1 cellular context compared by ENCODE assay signal in the genomic region with DNA sequence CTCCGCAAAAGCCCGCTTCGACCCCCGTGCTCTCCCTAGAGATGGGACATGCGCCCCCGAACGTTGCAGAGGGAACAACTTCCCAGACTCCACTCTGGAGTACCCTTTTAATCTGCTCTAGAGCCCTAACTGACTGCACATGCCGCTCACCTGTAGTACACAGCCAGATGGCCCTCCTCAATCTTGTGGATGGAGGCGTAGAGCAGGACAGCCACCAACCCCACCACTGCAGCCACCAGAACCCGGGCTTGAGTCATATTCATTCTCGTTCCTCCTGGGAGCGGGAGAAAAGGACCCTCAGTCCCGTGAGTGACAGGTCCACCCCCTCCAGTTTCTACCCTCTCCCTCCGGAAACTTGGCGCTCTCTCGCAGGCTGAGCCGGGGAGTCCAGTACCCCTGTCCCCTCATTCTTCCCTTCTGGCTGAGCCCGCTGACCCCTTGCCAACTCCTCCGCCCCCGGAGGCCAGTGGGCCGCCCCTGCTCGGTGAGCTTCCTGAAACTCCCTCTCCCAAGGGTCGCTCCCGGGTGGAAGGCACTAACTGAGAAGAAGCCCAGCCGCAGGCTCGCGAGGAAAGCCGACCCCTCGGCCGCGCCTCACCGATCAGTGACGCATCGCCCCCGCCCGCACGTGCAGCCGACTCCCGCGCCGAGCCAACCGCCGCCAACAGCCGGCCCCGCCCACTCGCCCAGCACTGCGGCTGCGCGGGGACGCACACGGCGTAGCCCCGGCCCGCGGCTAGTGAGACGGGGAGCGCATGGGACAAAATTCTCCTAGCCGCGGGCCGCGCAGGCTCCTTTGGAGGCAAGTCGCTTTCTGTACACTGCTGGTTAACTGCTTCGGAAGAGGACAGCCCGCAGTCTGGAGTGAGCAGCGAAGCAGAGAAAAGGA.
TF ChIP-seq lines count a peak whose summit lies in the region.

A gene (minus strand): TSS at position 666 of the 889 bp plus-strand sequence. CDS start 403 bp downstream, at position 263.

TF ChIP-seq in WTC11, 78 proteins besides CTCF, POLR2A, EP300 and RAD21 (continued from another document and continues in another):
- TF ChIP-seq, protein P1, sequence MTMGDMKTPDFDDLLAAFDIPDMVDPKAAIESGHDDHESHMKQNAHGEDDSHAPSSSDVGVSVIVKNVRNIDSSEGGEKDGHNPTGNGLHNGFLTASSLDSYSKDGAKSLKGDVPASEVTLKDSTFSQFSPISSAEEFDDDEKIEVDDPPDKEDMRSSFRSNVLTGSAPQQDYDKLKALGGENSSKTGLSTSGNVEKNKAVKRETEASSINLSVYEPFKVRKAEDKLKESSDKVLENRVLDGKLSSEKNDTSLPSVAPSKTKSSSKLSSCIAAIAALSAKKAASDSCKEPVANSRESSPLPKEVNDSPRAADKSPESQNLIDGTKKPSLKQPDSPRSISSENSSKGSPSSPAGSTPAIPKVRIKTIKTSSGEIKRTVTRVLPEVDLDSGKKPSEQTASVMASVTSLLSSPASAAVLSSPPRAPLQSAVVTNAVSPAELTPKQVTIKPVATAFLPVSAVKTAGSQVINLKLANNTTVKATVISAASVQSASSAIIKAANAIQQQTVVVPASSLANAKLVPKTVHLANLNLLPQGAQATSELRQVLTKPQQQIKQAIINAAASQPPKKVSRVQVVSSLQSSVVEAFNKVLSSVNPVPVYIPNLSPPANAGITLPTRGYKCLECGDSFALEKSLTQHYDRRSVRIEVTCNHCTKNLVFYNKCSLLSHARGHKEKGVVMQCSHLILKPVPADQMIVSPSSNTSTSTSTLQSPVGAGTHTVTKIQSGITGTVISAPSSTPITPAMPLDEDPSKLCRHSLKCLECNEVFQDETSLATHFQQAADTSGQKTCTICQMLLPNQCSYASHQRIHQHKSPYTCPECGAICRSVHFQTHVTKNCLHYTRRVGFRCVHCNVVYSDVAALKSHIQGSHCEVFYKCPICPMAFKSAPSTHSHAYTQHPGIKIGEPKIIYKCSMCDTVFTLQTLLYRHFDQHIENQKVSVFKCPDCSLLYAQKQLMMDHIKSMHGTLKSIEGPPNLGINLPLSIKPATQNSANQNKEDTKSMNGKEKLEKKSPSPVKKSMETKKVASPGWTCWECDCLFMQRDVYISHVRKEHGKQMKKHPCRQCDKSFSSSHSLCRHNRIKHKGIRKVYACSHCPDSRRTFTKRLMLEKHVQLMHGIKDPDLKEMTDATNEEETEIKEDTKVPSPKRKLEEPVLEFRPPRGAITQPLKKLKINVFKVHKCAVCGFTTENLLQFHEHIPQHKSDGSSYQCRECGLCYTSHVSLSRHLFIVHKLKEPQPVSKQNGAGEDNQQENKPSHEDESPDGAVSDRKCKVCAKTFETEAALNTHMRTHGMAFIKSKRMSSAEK (CRISPR knock-in tag; IDR thresholded peaks at IDR 0.05; ENCODE audit: borderline replicate concordance): no peak
- TF ChIP-seq ZNF138 (CRISPR knock-in tag; conservative IDR thresholded peaks at IDR 0.05) (no peak), RELA (CRISPR knock-in tag; IDR thresholded peaks at IDR 0.05; ENCODE audit: borderline replicate concordance) (peak; percentile 86; the same call in 1 of the 2 replicates), GTF2I (CRISPR knock-in tag; conservative IDR thresholded peaks at IDR 0.05) (no peak), IRF2 (CRISPR knock-in tag; IDR thresholded peaks at IDR 0.05; ENCODE audit: borderline replicate concordance, low read depth) (no peak), ETV6 (CRISPR knock-in tag; IDR thresholded peaks at IDR 0.05) (peak; percentile 97), SMAD3 (CRISPR knock-in tag; IDR thresholded peaks at IDR 0.05; ENCODE audit: borderline replicate concordance) (peak; percentile 15; the same call in 1 of the 2 replicates), OVOL2 (CRISPR knock-in tag; IDR thresholded peaks at IDR 0.05; ENCODE audit: borderline replicate concordance) (no peak), ZBTB21 (CRISPR knock-in tag; IDR thresholded peaks at IDR 0.05; ENCODE audit: borderline replicate concordance) (peak; percentile 89), NR3C1 (CRISPR knock-in tag; conservative IDR thresholded peaks at IDR 0.05; ENCODE audit: low read depth) (no peak), GRHL2 (CRISPR knock-in tag; IDR thresholded peaks at IDR 0.05; ENCODE audit: insufficient replicate concordance, severe bottlenecking) (no peak), SOX15 (CRISPR knock-in tag; IDR thresholded peaks at IDR 0.05) (no peak), ELF4 (CRISPR knock-in tag; IDR thresholded peaks at IDR 0.05; ENCODE audit: low read depth) (peak; percentile 62; the same call in 1 of the 2 replicates), ZNF121 (CRISPR knock-in tag; IDR thresholded peaks at IDR 0.05) (no peak), ATF1 (CRISPR knock-in tag; IDR thresholded peaks at IDR 0.05) (peak; percentile 86), NR1H2 (CRISPR knock-in tag; IDR thresholded peaks at IDR 0.05) (no peak), ZNF423 (CRISPR knock-in tag; IDR thresholded peaks at IDR 0.05) (no peak), ZNF232 (CRISPR knock-in tag; IDR thresholded peaks at IDR 0.05) (peak; percentile 88)
- TF ChIP-seq, protein P2, sequence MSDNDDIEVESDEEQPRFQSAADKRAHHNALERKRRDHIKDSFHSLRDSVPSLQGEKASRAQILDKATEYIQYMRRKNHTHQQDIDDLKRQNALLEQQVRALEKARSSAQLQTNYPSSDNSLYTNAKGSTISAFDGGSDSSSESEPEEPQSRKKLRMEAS (CRISPR knock-in tag; IDR thresholded peaks at IDR 0.05): peak; percentile 97
- TF ChIP-seq, protein P3, sequence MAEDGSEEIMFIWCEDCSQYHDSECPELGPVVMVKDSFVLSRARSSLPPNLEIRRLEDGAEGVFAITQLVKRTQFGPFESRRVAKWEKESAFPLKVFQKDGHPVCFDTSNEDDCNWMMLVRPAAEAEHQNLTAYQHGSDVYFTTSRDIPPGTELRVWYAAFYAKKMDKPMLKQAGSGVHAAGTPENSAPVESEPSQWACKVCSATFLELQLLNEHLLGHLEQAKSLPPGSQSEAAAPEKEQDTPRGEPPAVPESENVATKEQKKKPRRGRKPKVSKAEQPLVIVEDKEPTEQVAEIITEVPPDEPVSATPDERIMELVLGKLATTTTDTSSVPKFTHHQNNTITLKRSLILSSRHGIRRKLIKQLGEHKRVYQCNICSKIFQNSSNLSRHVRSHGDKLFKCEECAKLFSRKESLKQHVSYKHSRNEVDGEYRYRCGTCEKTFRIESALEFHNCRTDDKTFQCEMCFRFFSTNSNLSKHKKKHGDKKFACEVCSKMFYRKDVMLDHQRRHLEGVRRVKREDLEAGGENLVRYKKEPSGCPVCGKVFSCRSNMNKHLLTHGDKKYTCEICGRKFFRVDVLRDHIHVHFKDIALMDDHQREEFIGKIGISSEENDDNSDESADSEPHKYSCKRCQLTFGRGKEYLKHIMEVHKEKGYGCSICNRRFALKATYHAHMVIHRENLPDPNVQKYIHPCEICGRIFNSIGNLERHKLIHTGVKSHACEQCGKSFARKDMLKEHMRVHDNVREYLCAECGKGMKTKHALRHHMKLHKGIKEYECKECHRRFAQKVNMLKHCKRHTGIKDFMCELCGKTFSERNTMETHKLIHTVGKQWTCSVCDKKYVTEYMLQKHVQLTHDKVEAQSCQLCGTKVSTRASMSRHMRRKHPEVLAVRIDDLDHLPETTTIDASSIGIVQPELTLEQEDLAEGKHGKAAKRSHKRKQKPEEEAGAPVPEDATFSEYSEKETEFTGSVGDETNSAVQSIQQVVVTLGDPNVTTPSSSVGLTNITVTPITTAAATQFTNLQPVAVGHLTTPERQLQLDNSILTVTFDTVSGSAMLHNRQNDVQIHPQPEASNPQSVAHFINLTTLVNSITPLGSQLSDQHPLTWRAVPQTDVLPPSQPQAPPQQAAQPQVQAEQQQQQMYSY (CRISPR knock-in tag; IDR thresholded peaks at IDR 0.05): 0 out of 2 replicates have a peak, but pooled peaks have one; percentile 9
- TF ChIP-seq, protein P4, sequence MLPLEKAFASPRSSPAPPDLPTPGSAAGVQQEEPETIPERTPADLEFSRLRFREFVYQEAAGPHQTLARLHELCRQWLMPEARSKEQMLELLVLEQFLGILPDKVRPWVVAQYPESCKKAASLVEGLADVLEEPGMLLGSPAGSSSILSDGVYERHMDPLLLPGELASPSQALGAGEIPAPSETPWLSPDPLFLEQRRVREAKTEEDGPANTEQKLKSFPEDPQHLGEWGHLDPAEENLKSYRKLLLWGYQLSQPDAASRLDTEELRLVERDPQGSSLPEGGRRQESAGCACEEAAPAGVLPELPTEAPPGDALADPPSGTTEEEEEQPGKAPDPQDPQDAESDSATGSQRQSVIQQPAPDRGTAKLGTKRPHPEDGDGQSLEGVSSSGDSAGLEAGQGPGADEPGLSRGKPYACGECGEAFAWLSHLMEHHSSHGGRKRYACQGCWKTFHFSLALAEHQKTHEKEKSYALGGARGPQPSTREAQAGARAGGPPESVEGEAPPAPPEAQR (CRISPR knock-in tag; IDR thresholded peaks at IDR 0.05): no peak
- TF ChIP-seq, protein P5, sequence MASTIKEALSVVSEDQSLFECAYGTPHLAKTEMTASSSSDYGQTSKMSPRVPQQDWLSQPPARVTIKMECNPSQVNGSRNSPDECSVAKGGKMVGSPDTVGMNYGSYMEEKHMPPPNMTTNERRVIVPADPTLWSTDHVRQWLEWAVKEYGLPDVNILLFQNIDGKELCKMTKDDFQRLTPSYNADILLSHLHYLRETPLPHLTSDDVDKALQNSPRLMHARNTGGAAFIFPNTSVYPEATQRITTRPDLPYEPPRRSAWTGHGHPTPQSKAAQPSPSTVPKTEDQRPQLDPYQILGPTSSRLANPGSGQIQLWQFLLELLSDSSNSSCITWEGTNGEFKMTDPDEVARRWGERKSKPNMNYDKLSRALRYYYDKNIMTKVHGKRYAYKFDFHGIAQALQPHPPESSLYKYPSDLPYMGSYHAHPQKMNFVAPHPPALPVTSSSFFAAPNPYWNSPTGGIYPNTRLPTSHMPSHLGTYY (CRISPR knock-in tag; IDR thresholded peaks at IDR 0.05): no peak
- TF ChIP-seq, protein P6, sequence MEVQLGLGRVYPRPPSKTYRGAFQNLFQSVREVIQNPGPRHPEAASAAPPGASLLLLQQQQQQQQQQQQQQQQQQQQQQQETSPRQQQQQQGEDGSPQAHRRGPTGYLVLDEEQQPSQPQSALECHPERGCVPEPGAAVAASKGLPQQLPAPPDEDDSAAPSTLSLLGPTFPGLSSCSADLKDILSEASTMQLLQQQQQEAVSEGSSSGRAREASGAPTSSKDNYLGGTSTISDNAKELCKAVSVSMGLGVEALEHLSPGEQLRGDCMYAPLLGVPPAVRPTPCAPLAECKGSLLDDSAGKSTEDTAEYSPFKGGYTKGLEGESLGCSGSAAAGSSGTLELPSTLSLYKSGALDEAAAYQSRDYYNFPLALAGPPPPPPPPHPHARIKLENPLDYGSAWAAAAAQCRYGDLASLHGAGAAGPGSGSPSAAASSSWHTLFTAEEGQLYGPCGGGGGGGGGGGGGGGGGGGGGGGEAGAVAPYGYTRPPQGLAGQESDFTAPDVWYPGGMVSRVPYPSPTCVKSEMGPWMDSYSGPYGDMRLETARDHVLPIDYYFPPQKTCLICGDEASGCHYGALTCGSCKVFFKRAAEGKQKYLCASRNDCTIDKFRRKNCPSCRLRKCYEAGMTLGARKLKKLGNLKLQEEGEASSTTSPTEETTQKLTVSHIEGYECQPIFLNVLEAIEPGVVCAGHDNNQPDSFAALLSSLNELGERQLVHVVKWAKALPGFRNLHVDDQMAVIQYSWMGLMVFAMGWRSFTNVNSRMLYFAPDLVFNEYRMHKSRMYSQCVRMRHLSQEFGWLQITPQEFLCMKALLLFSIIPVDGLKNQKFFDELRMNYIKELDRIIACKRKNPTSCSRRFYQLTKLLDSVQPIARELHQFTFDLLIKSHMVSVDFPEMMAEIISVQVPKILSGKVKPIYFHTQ (CRISPR knock-in tag; IDR thresholded peaks at IDR 0.05): no peak
- TF ChIP-seq, protein P7, sequence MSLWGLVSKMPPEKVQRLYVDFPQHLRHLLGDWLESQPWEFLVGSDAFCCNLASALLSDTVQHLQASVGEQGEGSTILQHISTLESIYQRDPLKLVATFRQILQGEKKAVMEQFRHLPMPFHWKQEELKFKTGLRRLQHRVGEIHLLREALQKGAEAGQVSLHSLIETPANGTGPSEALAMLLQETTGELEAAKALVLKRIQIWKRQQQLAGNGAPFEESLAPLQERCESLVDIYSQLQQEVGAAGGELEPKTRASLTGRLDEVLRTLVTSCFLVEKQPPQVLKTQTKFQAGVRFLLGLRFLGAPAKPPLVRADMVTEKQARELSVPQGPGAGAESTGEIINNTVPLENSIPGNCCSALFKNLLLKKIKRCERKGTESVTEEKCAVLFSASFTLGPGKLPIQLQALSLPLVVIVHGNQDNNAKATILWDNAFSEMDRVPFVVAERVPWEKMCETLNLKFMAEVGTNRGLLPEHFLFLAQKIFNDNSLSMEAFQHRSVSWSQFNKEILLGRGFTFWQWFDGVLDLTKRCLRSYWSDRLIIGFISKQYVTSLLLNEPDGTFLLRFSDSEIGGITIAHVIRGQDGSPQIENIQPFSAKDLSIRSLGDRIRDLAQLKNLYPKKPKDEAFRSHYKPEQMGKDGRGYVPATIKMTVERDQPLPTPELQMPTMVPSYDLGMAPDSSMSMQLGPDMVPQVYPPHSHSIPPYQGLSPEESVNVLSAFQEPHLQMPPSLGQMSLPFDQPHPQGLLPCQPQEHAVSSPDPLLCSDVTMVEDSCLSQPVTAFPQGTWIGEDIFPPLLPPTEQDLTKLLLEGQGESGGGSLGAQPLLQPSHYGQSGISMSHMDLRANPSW (CRISPR knock-in tag; conservative IDR thresholded peaks at IDR 0.05; ENCODE audit: low read depth): no peak
- TF ChIP-seq, protein P8, sequence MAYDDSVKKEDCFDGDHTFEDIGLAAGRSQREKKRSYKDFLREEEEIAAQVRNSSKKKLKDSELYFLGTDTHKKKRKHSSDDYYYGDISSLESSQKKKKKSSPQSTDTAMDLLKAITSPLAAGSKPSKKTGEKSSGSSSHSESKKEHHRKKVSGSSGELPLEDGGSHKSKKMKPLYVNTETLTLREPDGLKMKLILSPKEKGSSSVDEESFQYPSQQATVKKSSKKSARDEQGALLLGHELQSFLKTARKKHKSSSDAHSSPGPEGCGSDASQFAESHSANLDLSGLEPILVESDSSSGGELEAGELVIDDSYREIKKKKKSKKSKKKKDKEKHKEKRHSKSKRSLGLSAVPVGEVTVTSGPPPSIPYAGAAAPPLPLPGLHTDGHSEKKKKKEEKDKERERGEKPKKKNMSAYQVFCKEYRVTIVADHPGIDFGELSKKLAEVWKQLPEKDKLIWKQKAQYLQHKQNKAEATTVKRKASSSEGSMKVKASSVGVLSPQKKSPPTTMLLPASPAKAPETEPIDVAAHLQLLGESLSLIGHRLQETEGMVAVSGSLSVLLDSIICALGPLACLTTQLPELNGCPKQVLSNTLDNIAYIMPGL (CRISPR knock-in tag; IDR thresholded peaks at IDR 0.05): 0 out of 2 replicates have a peak, but pooled peaks have one; percentile 56
- TF ChIP-seq, protein P9, sequence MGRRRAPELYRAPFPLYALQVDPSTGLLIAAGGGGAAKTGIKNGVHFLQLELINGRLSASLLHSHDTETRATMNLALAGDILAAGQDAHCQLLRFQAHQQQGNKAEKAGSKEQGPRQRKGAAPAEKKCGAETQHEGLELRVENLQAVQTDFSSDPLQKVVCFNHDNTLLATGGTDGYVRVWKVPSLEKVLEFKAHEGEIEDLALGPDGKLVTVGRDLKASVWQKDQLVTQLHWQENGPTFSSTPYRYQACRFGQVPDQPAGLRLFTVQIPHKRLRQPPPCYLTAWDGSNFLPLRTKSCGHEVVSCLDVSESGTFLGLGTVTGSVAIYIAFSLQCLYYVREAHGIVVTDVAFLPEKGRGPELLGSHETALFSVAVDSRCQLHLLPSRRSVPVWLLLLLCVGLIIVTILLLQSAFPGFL (CRISPR knock-in tag; IDR thresholded peaks at IDR 0.05; ENCODE audit: borderline replicate concordance): no peak
